Comparison of ENCODE assay signal across 1 cellular context in the genomic region with DNA sequence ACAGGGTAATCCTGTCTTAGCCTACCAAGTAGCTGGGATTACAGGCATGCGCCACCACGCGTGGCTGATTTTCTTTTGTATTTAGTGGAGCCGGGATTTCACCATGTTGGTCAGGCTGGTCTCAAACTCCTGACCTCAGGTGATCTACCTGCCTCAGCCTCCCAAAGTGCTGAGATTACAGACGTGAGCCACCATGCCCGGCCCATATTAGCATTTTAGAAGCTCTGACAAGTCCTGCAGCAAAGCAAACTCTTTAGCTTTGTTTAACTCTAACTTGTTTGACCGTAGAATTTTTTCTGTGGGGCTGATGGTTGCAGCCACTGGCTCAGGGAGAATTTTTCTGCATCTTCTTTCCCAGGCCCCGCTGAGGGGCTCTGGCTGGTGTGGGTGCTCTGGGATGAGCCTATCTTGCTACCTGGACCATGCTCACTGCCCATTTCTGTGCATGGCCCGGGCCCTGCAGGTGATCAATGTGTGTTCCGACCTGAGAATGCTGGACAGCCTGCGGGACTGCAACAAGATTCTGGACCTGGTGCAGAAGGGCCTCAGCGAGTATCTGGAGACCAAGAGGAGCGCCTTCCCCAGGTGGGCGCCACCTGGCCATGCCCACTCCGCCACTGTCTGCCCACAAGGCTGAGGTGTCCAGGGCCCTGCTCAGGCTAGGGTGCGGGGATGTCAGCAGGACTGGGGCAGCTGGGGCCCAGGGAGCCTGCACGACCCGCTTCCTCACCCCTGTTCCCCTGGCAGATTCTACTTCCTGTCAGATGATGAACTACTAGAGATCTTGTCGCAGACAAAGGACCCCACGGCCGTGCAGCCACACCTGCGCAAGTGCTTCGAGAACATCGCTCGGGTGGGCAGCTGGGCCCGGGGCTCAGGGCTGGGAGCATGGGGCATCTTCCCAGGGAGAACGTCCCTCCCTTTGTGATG.
A peak's percentile ranks its signal among the peaks of the same experiment; 100 is the strongest.
TF ChIP-seq lines count a peak whose summit lies in the region.

No MANE protein-coding gene starts in this region.

TF ChIP-seq in K562, 482 proteins besides CTCF, POLR2A, EP300 and RAD21:
- TF ChIP-seq, protein P1, sequence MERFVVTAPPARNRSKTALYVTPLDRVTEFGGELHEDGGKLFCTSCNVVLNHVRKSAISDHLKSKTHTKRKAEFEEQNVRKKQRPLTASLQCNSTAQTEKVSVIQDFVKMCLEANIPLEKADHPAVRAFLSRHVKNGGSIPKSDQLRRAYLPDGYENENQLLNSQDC (CRISPR knock-in tag; IDR thresholded peaks at IDR 0.05) = no peak
- TF ChIP-seq ZNF239 (CRISPR knock-in tag; IDR thresholded peaks at IDR 0.05) = peak; percentile 80
